In genomic region chr6:30723159-30723842, GRCh38 we compare ENCODE assay signal across 1 cellular context.
TF ChIP-seq lines count a peak whose summit lies in the region.

No MANE protein-coding gene starts in this region.

TF ChIP-seq in WTC11, 78 proteins besides CTCF, POLR2A, EP300 and RAD21 (continued from another document):
- 0 out of 2 replicates have a peak, but pooled peaks have one; percentile 53 for TF ChIP-seq AR (CRISPR knock-in tag; IDR thresholded peaks at IDR 0.05)
